ENCODE assay signal across 15 cellular contexts in the genomic region with DNA sequence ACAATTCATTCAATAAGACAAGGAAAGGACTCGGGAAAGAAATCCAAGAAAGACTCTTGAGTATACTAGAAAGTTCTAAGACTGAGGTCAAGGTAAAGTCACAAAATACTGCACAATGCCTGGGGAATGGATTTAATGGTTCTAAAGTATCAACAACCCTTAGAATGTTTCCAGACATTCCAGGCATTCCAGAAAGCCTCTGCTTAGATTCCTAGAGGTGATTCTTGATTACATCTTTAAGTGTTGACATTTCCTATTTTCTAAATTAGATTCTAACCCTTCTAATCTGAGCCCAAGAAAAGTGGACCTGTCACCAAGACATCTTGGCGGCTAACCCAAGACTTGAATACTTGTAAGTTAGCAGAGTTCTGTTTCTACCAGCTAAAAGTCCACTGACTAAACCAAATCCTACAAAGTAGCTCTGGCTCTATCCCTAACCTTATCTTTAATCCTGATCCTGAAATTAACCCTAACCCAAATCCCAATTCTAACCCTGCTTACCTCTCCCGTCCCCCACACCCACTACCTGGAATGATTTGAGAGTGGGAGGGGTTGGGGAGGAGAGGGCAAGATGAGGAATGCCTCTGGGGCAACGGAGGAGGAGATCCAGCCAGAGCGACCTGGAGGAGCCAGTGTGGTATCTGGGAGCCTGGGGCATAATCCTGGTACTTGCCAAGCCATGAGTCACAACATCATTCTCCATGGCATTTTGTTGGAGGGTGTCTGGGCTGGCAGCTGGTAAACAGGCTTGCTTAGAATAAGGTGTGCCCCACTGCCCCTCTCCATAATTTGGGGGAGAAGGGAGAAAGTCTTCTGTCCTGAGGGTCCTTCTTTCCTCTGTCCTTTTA.
DNase-seq lines count a peak whose midpoint lies in the region; ATAC-seq, FAIRE-seq and TF ChIP-seq lines count a peak whose summit lies in the region.
"Had no signal": no experiment of that assay in that cellular context is flagged by ENCODE, and none has a peak within 500 bp of the region (broad histone marks: within the 10 kb centered on the region; RNA-seq: fewer than 3 reads in every experiment).

No MANE protein-coding gene starts in this region.

- H3K36me3 Mint-ChIP-seq in Caco-2 (ENCODE audit: insufficient read depth, unreplicated experiment) = no peaks in the 10 kb centered on the region
- H3K36me3 Mint-ChIP-seq in stimulated activated effector memory CD8-positive, alpha-beta T cell treated with anti-CD3 and anti-CD28 coated beads, Interleukin-12 subunit alpha, Interleukin-12 subunit beta, amount 100 ng/mL, for 72 hours = no peaks in the 10 kb centered on the region

- H3K4me1 Mint-ChIP-seq in Caco-2 (ENCODE audit: low read depth, unreplicated experiment) = peaks cover 7% of the 10 kb centered on the region
- H3K4me1 Mint-ChIP-seq in stimulated activated effector memory CD8-positive, alpha-beta T cell treated with anti-CD3 and anti-CD28 coated beads, Interleukin-12 subunit alpha, Interleukin-12 subunit beta, amount 100 ng/mL, for 72 hours = no peaks in the 10 kb centered on the region
- H3K4me1 Mint-ChIP-seq: activated CD4-positive, alpha-beta T cell treated with anti-CD3 and anti-CD28 coated beads for 36 hours; central memory CD8-positive, alpha-beta T cell had no signal

- H3K27ac Mint-ChIP-seq in Caco-2 (ENCODE audit: unreplicated experiment) = no peak overlapping the region
- H3K27ac Mint-ChIP-seq in stimulated activated effector memory CD8-positive, alpha-beta T cell treated with anti-CD3 and anti-CD28 coated beads, Interleukin-12 subunit alpha, Interleukin-12 subunit beta, amount 100 ng/mL, for 72 hours = no peak overlapping the region
- H3K27ac Mint-ChIP-seq: activated CD4-positive, alpha-beta T cell treated with anti-CD3 and anti-CD28 coated beads for 36 hours; CD4-positive, alpha-beta T cell had no signal

- ATAC-seq in stimulated activated effector memory CD8-positive, alpha-beta T cell treated with anti-CD3 and anti-CD28 coated beads, Interleukin-12 subunit alpha, Interleukin-12 subunit beta, amount 100 ng/mL, for 72 hours = no peak
- ATAC-seq: activated CD4-positive, alpha-beta T cell treated with anti-CD3 and anti-CD28 coated beads for 36 hours had no signal

- FAIRE-seq in HTR-8/SVneo (lab: Jason Lieb, UNC) = peak; percentile 65

- no peaks in the 10 kb centered on the region for H3K36me3 ChIP-seq in Caco-2 (ENCODE audit: control insufficient read depth, insufficient read depth, low read length)
- H3K36me3 ChIP-seq: neutrophil had no signal

- peak; percentile 7 to 67 for DNase-seq in Caco-2
- DNase-seq in HTR-8/SVneo (ENCODE audit: insufficient read length, low spot score) = peak; percentile 85
- DNase-seq in astrocyte of the hippocampus (ENCODE audit: low read depth, low spot score) = peak; percentile 37
- DNase-seq in kidney glomerular epithelial cell (lab: John Stamatoyannopoulos, UW) = peak; percentile 54
- DNase-seq in activated CD4-positive, CD25-positive, alpha-beta regulatory T cell treated with anti-CD3 and anti-CD28 coated beads, Interleukin-2, amount 50 U/mL, for 72 hours = no peak
- no peak for DNase-seq in dermis blood vessel endothelial cell
- no peak for DNase-seq in NCI-H2029 (lab: John Stamatoyannopoulos, UW)
- no peak for DNase-seq in stimulated activated effector memory CD8-positive, alpha-beta T cell treated with anti-CD3 and anti-CD28 coated beads, Interleukin-12 subunit alpha, Interleukin-12 subunit beta, amount 100 ng/mL, for 72 hours (ENCODE audit: low spot score in 2 of 2)
- DNase-seq: activated CD4-positive, alpha-beta T cell treated with anti-CD3 and anti-CD28 coated beads for 36 hours; CD4-positive, alpha-beta T cell; left cardiac atrium; NCI-H510A; SHP77 treated with DMSO at 0.1 percent for 48 hours had no signal

- no peaks in the 10 kb centered on the region for H3K27me3 ChIP-seq in Caco-2 (replicated peaks; ENCODE audit: control insufficient read depth, insufficient read depth, low read length)

- no peaks in the 10 kb centered on the region for H3K9me3 ChIP-seq in Caco-2
- H3K9me3 ChIP-seq: neutrophil had no signal

- BruUV-seq in Caco-2 (replicated peaks; lab: Mats Ljungman, UMichigan) = no TSS peak

- intact Hi-C loops in Caco-2 (cut with micrococcal nuclease; ENCODE audit: unreplicated experiment) = no loop called here

- no peaks in the 10 kb centered on the region for H3K9me3 Mint-ChIP-seq in Caco-2 (ENCODE audit: unreplicated experiment)
- H3K9me3 Mint-ChIP-seq in stimulated activated effector memory CD8-positive, alpha-beta T cell treated with anti-CD3 and anti-CD28 coated beads, Interleukin-12 subunit alpha, Interleukin-12 subunit beta, amount 100 ng/mL, for 72 hours = no peaks in the 10 kb centered on the region
- H3K9me3 Mint-ChIP-seq: CD4-positive, alpha-beta T cell; central memory CD8-positive, alpha-beta T cell had no signal

- CTCF ChIA-PET in Caco-2 (lab: Charles Lee) = interaction anchor here (0.6 kb wide), 1 partner anchor 38 kb away, joined by 3 read pairs; no protein-coding TSS in a partner anchor

- POLR2A ChIA-PET in Caco-2 (lab: Charles Lee) = no interaction called here

- H3K4me3 Mint-ChIP-seq in Caco-2 (ENCODE audit: unreplicated experiment) = no peak overlapping the region
- H3K4me3 Mint-ChIP-seq in stimulated activated effector memory CD8-positive, alpha-beta T cell treated with anti-CD3 and anti-CD28 coated beads, Interleukin-12 subunit alpha, Interleukin-12 subunit beta, amount 100 ng/mL, for 72 hours = no peak overlapping the region
- H3K4me3 Mint-ChIP-seq: activated CD4-positive, alpha-beta T cell treated with anti-CD3 and anti-CD28 coated beads for 36 hours; CD4-positive, alpha-beta T cell; central memory CD8-positive, alpha-beta T cell had no signal

- peaks cover 19% of the 10 kb centered on the region for H3K4me1 ChIP-seq in Caco-2

- no peak overlapping the region for H3K4me3 ChIP-seq in Caco-2 (ENCODE audit: low read depth, low read length)

- TF ChIP-seq CTCF in Caco-2 (IDR thresholded peaks at IDR 0.05; ENCODE audit: insufficient read depth in 1 of 2, low read depth in 1 of 2, low read length in 1 of 2, severe bottlenecking in 1 of 2, unreplicated experiment in 1 of 2) = no peak

- peaks cover 3% of the 10 kb centered on the region for H3K27me3 Mint-ChIP-seq in Caco-2 (ENCODE audit: insufficient read depth, unreplicated experiment)

Comparison
In these comparisons a context has a peak if more than half of its experiments do, and no peak if none do; other contexts are left out.
1. DNase-seq: peak in Caco-2 (2 of 2), HTR-8/SVneo (single experiment), astrocyte of the hippocampus (single experiment) and kidney glomerular epithelial cell (single experiment); none in activated CD4-positive, CD25-positive, alpha-beta regulatory T cell treated with anti-CD3 and anti-CD28 coated beads, Interleukin-2, amount 50 U/mL, for 72 hours (single experiment), dermis blood vessel endothelial cell (single experiment), NCI-H2029 (single experiment) and stimulated activated effector memory CD8-positive, alpha-beta T cell treated with anti-CD3 and anti-CD28 coated beads, Interleukin-12 subunit alpha, Interleukin-12 subunit beta, amount 100 ng/mL, for 72 hours (0 of 2).